ENCODE assay signal across 1 cellular context in genomic region chr14:104592292-104592672, GRCh38.
TF ChIP-seq lines count a peak whose summit lies in the region.

No MANE protein-coding gene starts in this region.

TF ChIP-seq in GM23338, 12 proteins besides CTCF, POLR2A, EP300 and RAD21:
- TF ChIP-seq, protein P1, sequence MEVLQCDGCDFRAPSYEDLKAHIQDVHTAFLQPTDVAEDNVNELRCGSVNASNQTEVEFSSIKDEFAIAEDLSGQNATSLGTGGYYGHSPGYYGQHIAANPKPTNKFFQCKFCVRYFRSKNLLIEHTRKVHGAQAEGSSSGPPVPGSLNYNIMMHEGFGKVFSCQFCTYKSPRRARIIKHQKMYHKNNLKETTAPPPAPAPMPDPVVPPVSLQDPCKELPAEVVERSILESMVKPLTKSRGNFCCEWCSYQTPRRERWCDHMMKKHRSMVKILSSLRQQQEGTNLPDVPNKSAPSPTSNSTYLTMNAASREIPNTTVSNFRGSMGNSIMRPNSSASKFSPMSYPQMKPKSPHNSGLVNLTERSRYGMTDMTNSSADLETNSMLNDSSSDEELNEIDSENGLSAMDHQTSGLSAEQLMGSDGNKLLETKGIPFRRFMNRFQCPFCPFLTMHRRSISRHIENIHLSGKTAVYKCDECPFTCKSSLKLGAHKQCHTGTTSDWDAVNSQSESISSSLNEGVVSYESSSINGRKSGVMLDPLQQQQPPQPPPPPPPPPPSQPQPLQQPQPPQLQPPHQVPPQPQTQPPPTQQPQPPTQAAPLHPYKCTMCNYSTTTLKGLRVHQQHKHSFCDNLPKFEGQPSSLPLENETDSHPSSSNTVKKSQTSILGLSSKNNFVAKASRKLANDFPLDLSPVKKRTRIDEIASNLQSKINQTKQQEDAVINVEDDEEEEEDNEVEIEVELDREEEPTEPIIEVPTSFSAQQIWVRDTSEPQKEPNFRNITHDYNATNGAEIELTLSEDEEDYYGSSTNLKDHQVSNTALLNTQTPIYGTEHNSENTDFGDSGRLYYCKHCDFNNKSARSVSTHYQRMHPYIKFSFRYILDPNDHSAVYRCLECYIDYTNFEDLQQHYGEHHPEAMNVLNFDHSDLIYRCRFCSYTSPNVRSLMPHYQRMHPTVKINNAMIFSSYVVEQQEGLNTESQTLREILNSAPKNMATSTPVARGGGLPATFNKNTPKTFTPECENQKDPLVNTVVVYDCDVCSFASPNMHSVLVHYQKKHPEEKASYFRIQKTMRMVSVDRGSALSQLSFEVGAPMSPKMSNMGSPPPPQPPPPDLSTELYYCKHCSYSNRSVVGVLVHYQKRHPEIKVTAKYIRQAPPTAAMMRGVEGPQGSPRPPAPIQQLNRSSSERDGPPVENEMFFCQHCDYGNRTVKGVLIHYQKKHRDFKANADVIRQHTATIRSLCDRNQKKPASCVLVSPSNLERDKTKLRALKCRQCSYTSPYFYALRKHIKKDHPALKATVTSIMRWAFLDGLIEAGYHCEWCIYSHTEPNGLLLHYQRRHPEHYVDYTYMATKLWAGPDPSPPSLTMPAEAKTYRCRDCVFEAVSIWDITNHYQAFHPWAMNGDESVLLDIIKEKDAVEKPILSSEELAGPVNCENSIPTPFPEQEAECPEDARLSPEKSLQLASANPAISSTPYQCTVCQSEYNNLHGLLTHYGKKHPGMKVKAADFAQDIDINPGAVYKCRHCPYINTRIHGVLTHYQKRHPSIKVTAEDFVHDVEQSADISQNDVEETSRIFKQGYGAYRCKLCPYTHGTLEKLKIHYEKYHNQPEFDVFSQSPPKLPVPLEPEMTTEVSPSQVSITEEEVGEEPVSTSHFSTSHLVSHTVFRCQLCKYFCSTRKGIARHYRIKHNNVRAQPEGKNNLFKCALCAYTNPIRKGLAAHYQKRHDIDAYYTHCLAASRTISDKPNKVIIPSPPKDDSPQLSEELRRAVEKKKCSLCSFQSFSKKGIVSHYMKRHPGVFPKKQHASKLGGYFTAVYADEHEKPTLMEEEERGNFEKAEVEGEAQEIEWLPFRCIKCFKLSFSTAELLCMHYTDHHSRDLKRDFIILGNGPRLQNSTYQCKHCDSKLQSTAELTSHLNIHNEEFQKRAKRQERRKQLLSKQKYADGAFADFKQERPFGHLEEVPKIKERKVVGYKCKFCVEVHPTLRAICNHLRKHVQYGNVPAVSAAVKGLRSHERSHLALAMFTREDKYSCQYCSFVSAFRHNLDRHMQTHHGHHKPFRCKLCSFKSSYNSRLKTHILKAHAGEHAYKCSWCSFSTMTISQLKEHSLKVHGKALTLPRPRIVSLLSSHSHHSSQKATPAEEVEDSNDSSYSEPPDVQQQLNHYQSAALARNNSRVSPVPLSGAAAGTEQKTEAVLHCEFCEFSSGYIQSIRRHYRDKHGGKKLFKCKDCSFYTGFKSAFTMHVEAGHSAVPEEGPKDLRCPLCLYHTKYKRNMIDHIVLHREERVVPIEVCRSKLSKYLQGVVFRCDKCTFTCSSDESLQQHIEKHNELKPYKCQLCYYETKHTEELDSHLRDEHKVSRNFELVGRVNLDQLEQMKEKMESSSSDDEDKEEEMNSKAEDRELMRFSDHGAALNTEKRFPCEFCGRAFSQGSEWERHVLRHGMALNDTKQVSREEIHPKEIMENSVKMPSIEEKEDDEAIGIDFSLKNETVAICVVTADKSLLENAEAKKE (CRISPR knock-in tag; IDR thresholded peaks at IDR 0.05) = no peak
- TF ChIP-seq, protein P2, sequence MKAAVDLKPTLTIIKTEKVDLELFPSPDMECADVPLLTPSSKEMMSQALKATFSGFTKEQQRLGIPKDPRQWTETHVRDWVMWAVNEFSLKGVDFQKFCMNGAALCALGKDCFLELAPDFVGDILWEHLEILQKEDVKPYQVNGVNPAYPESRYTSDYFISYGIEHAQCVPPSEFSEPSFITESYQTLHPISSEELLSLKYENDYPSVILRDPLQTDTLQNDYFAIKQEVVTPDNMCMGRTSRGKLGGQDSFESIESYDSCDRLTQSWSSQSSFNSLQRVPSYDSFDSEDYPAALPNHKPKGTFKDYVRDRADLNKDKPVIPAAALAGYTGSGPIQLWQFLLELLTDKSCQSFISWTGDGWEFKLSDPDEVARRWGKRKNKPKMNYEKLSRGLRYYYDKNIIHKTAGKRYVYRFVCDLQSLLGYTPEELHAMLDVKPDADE (IDR thresholded peaks at IDR 0.05) = no peak
- TF ChIP-seq, protein P3, sequence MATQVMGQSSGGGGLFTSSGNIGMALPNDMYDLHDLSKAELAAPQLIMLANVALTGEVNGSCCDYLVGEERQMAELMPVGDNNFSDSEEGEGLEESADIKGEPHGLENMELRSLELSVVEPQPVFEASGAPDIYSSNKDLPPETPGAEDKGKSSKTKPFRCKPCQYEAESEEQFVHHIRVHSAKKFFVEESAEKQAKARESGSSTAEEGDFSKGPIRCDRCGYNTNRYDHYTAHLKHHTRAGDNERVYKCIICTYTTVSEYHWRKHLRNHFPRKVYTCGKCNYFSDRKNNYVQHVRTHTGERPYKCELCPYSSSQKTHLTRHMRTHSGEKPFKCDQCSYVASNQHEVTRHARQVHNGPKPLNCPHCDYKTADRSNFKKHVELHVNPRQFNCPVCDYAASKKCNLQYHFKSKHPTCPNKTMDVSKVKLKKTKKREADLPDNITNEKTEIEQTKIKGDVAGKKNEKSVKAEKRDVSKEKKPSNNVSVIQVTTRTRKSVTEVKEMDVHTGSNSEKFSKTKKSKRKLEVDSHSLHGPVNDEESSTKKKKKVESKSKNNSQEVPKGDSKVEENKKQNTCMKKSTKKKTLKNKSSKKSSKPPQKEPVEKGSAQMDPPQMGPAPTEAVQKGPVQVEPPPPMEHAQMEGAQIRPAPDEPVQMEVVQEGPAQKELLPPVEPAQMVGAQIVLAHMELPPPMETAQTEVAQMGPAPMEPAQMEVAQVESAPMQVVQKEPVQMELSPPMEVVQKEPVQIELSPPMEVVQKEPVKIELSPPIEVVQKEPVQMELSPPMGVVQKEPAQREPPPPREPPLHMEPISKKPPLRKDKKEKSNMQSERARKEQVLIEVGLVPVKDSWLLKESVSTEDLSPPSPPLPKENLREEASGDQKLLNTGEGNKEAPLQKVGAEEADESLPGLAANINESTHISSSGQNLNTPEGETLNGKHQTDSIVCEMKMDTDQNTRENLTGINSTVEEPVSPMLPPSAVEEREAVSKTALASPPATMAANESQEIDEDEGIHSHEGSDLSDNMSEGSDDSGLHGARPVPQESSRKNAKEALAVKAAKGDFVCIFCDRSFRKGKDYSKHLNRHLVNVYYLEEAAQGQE (IDR thresholded peaks at IDR 0.05; ENCODE audit: unreplicated experiment) = no peak
- TF ChIP-seq EZH2 (IDR thresholded peaks at IDR 0.05; ENCODE audit: low read depth, unreplicated experiment) = no peak
